In genomic region chr1:119006406-119007279, GRCh38 we compare ENCODE assay signal across 15 cellular contexts. TPM values are rescaled to one million over a fixed set of nuclear protein-coding genes. Genes with fewer than 3 reads are reported as not detected.
A peak's percentile ranks its signal among the peaks of the same experiment; 100 is the strongest.
DNase-seq lines count a peak whose midpoint lies in the region; ATAC-seq, FAIRE-seq and TF ChIP-seq lines count a peak whose summit lies in the region.
"Had no signal": no experiment of that assay in that cellular context is flagged by ENCODE, and none has a peak within 500 bp of the region (broad histone marks: within the 10 kb centered on the region; RNA-seq: fewer than 3 reads in every experiment).

No MANE protein-coding gene starts in this region.

- RAD21 ChIA-PET in GM12878 (lab: Charles Lee; ENCODE audit: unreplicated experiment) = no interaction called here

- H3K27ac Mint-ChIP-seq in nephron = no peak overlapping the region

- H3K4me3 ChIP-seq in left ventricle myocardium inferior (peak overlapping the region; percentile 25), heart right ventricle (peak overlapping the region in 3 of 10 donors; percentile 5 to 20 (median 11)), GM12878 (no peak overlapping the region)

- intact Hi-C loops in left ventricle myocardium inferior (cut with micrococcal nuclease) (no loop called here), heart right ventricle (cut with DNase I) (loop anchor here in 7 of 10 donors (2.0 to 10.0 kb wide), 5 partner anchors 784 to 859 kb away; no protein-coding TSS in a partner anchor), GM12878 (cut with micrococcal nuclease; ENCODE audit: unreplicated experiment) (loop anchor here (5.0 to 10.0 kb wide), 2 partner anchors 94 to 542 kb away; no protein-coding TSS in a partner anchor)

- H3K4me3 Mint-ChIP-seq in nephron = peak overlapping the region; percentile 40 to 58 (median 45)

- FAIRE-seq in GM12878 (lab: Jason Lieb, UNC) = no peak
- FAIRE-seq: G401.6 had no signal

- TF ChIP-seq POLR2A in GM12878 (IDR thresholded peaks at IDR 0.05; ENCODE audit: low read depth, low read length) = no peak
- TF ChIP-seq POLR2A in GM18505 (IDR thresholded peaks at IDR 0.05; ENCODE audit: borderline replicate concordance, extremely low read depth, insufficient read depth, insufficient read length) = no peak

- H3K9me3 Mint-ChIP-seq in nephron = peaks cover 11% of the 10 kb centered on the region

- no peaks in the 10 kb centered on the region for H3K36me3 ChIP-seq in left ventricle myocardium inferior
- no peaks in the 10 kb centered on the region for H3K36me3 ChIP-seq in heart right ventricle
- H3K36me3 ChIP-seq in GM12878 (ENCODE audit: control insufficient read depth in 2 of 2, insufficient read depth in 2 of 2, low read length in 1 of 2) = no peaks in the 10 kb centered on the region

- no peak for TF ChIP-seq RAD21 in GM12878 (IDR thresholded peaks at IDR 0.05; ENCODE audit: insufficient read depth, low read depth, low read length)

- no peaks in the 10 kb centered on the region for H4K20me1 ChIP-seq in GM12878 (ENCODE audit: control insufficient read depth, insufficient read depth)

- H3K9ac ChIP-seq in GM12878 (ENCODE audit: control insufficient read depth, insufficient read depth, low read length) = no peak overlapping the region
- H3K9ac ChIP-seq: KMS-11 had no signal

- SMC1A ChIA-PET in GM12878 (lab: Charles Lee; ENCODE audit: uncharacterized antibody, unreplicated experiment) = no interaction called here

- H3K27me3 ChIP-seq in left ventricle myocardium inferior (ENCODE audit: low read depth) (peaks cover 89% of the 10 kb centered on the region), heart right ventricle (peaks cover 23 to 97% (median 81%) of the 10 kb centered on the region in 7 donors), GM12878 (replicated peaks in 1 of 2; ENCODE audit: control insufficient read depth in 2 of 2, insufficient read depth in 2 of 2, low read length in 1 of 2) (peaks cover 13 to 15% of the 10 kb centered on the region in 2 experiments)

- H3K36me3 Mint-ChIP-seq in nephron (ENCODE audit: low read depth) = no peaks in the 10 kb centered on the region

- H3K27me3 Mint-ChIP-seq in nephron (ENCODE audit: low read depth) = peaks cover 72% of the 10 kb centered on the region

- ATAC-seq in heart right ventricle (no peak), GM12878 (no peak), GM18505 (IDR thresholded peaks at IDR 0.05; ENCODE audit: unreplicated experiment) (no peak)

- no peak overlapping the region for H2AFZ ChIP-seq in GM12878 (ENCODE audit: control insufficient read depth, low read depth, low read length)

- TF ChIP-seq EP300 in GM12878 (IDR thresholded peaks at IDR 0.05; ENCODE audit: borderline replicate concordance in 1 of 2, control insufficient read depth in 1 of 2, low read depth in 2 of 2, low read length in 2 of 2) = no peak

- H3K27ac ChIP-seq in left ventricle myocardium inferior (replicated peaks) (no peak overlapping the region), heart right ventricle (no peak overlapping the region), GM12878 (ENCODE audit: control insufficient read depth, insufficient read depth) (no peak overlapping the region)
- H3K27ac ChIP-seq: C4-2B, KMS-11 had no signal

- DNase-seq in left ventricle myocardium inferior (no peak), heart right ventricle (no peak), GM12878 (ENCODE audit: low read depth, low spot score) (no peak), NCI-H2171 (lab: John Stamatoyannopoulos, UW) (no peak), LoVo (ENCODE audit: low spot score) (no peak), mucosa of gallbladder (ENCODE audit: low spot score) (no peak)
- DNase-seq: activated CD4-positive, CD25-positive, alpha-beta regulatory T cell treated with anti-CD3 and anti-CD28 coated beads, Interleukin-2, amount 50 U/mL, for 72 hours; activated effector memory CD4-positive, alpha-beta T cell treated with anti-CD3 and anti-CD28 coated beads, Interleukin-2, amount 50 U/mL, for 16 hours; midbrain; NCI-H1694 treated with DMSO at 0.1 percent for 48 hours had no signal

- CTCF ChIA-PET in GM12878 (lab: Yijun Ruan, JAX) = interaction anchor here (1.3 kb wide), 1 partner anchor 10 kb away, joined by 3 read pairs; no protein-coding TSS in a partner anchor

- in situ Hi-C loops in GM12878 (cut with MboI) = no loop called here

- no TSS peak for BruUV-seq in GM12878 (replicated peaks; lab: Mats Ljungman, UMichigan)

- no peak overlapping the region for H3K4me2 ChIP-seq in GM12878 (ENCODE audit: control insufficient read depth, insufficient read depth)
- H3K4me2 ChIP-seq: KMS-11 had no signal

- POLR2A ChIA-PET in GM12878 (lab: Charles Lee) = no interaction called here

- H3K4me1 ChIP-seq in left ventricle myocardium inferior (peaks cover 31% of the 10 kb centered on the region), heart right ventricle (peaks cover 10 to 39% (median 19%) of the 10 kb centered on the region in 9 donors), GM12878 (ENCODE audit: control insufficient read depth, insufficient read depth, low read length) (no peaks in the 10 kb centered on the region; the same call in 1 of the 2 replicates)

- no peaks in the 10 kb centered on the region for H3K79me2 ChIP-seq in GM12878 (ENCODE audit: control insufficient read depth, insufficient read depth, low read length)

- H3K9me3 ChIP-seq in left ventricle myocardium inferior (replicated peaks) (no peaks in the 10 kb centered on the region), heart right ventricle (no peaks in the 10 kb centered on the region), GM12878 (replicated peaks; ENCODE audit: control insufficient read depth, insufficient read depth, low read length) (peaks cover 4% of the 10 kb centered on the region; the same call in 1 of the 3 replicates)

- TF ChIP-seq CTCF in left ventricle myocardium inferior (IDR thresholded peaks at IDR 0.05; ENCODE audit: borderline replicate concordance) (no peak), heart right ventricle (IDR thresholded peaks at IDR 0.05) (no peak), GM12878 (IDR thresholded peaks at IDR 0.05 in 2 of 3, conservative IDR thresholded peaks at IDR 0.05 in 1 of 3; ENCODE audit: control insufficient read depth in 2 of 3, extremely low read depth in 1 of 3, insufficient read depth in 1 of 3, low read depth in 3 of 3, low read length in 3 of 3) (no peak), nephron (IDR thresholded peaks at IDR 0.05; ENCODE audit: unreplicated experiment in 3 of 3) (no peak)

- WGBS in heart right ventricle, 2 donors = 2 to 3% methylated on average over 80 to 81 of the region's 81 CpGs
- 42% methylated on average over 67 of the region's 81 CpGs for WGBS in GM12878 (ENCODE audit: insufficient coverage, insufficient replicate concordance, low lambda C conversion rate, missing lambda C conversion rate)

- peaks cover 22% of the 10 kb centered on the region for H3K4me1 Mint-ChIP-seq in nephron

TF ChIP-seq in GM12878, 131 proteins besides CTCF, POLR2A, EP300 and RAD21 (continues in another document):
- TF ChIP-seq PBX3 (IDR thresholded peaks at IDR 0.05; ENCODE audit: insufficient replicate concordance, low read depth, low read length) = no peak
- TF ChIP-seq ETV6 (conservative IDR thresholded peaks at IDR 0.05 in 1 of 2, IDR thresholded peaks at IDR 0.05 in 1 of 2; ENCODE audit: borderline replicate concordance in 1 of 2, low read depth in 1 of 2) = no peak
- peak; percentile 83 for TF ChIP-seq SUZ12 (IDR thresholded peaks at IDR 0.05; ENCODE audit: unreplicated experiment)
- TF ChIP-seq NR2F1 (conservative IDR thresholded peaks at IDR 0.05) = no peak
- TF ChIP-seq E2F4 (IDR thresholded peaks at IDR 0.05; ENCODE audit: low read depth, low read length) = no peak

RNA-seq across cellular contexts. Expression of gene TBX15, which starts 18.5 kb away (rescaled TPM):
- total RNA-seq in left ventricle myocardium inferior (0.63 TPM), heart right ventricle (1 to 10 TPM in 2 of 10 donors, under 1 TPM in 8; 0.18 to 1.1 (median 0.50) TPM), GM12878 (2014; rRNA removed) (0.85 and 1.1 TPM in 2 replicates), GM12878 (2014; rRNA removed; fragmentation: Illumina TruSeq; extraction: Trizol) (0.51 and 0.72 TPM in 2 replicates), GM12878 (2021) (1.1 TPM in 2 replicates), mucosa of gallbladder (0.20 TPM)
- polyA plus RNA-seq in heart right ventricle (under 1 TPM; 0.44 to 0.45 TPM), GM12878 (2011; rRNA removed) (9.4 and 10.8 TPM in 2 replicates), GM12878 (2014; fragmentation: Illumina TruSeq; extraction: Trizol) (1.1 and 1.2 TPM in 2 replicates), GM12878 (2014; fragmentation: Nextera tagmentation; extraction: Ambion mirVana) (1 to 10 TPM in 1 of 2 experiments, under 1 TPM in 1; 0.90 to 1.1 TPM), GM12878 (2014; rRNA removed) (0.64 and 0.82 TPM in 2 replicates), GM12878 (2016; fragmentation: Nextera tagmentation; extraction: Ambion mirVana) (1 to 10 TPM in 1 of 2 experiments, under 1 TPM in 1; 0.78 to 1.3 TPM)
- total RNA-seq in GM12878 (2013; cell fraction: nucleolus; rRNA removed) = 0.15 and 0.17 TPM in 2 replicates
- polyA plus RNA-seq in GM12878 (2011; ENCODE audit: low read depth) = 0.21 TPM
- 8.2 and 8.3 TPM in 2 replicates for polyA plus RNA-seq in GM12878 (2011; cell fraction: cytosol; rRNA removed)
- 4.8 and 8.2 TPM in 2 replicates for polyA plus RNA-seq in GM12878 (2011; cell fraction: nucleus; rRNA removed)
- 0.39 and 0.69 TPM in 2 replicates for polyA plus RNA-seq in GM12878 (2012)
- polyA minus RNA-seq in GM12878 (2011; rRNA and poly(A)+ RNA removed) = 16.8 and 17.7 TPM in 2 replicates
- polyA minus RNA-seq in GM12878 (2011; cell fraction: cytosol; rRNA and poly(A)+ RNA removed) = 3.5 and 4.9 TPM in 2 replicates
- 6.5 and 7.3 TPM in 2 replicates for polyA minus RNA-seq in GM12878 (2011; cell fraction: nucleus; rRNA and poly(A)+ RNA removed)
